In the genomic region with DNA sequence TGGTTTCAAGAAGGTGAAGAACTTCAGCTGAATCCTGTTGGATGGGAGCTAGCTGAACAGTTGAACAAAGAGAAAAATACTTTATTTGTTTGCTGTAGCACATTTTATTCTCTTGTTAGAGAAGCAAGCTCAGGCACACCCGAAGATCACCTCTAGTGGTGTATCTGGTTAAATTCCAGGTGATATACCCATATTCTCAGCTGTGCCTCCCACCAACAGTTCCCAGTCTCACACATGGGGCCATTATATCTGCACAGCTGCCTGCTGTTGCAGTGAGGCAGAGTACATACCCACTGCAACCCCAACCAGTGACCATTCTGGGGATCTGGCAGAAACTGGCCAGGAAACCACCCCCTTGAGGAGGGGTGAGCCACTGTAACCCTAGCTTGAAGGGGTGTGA, we compare ENCODE assay signal across 14 cellular contexts.
"Had no signal": no experiment of that assay in that cellular context is flagged by ENCODE, and none has a peak within 500 bp of the region (broad histone marks: within the 10 kb centered on the region; RNA-seq: fewer than 3 reads in every experiment).

No MANE protein-coding gene starts in this region.

- DNase-seq: activated CD4-positive, alpha-beta T cell treated with anti-CD3 and anti-CD28 coated beads, Interleukin-2, amount 10 ng/mL, durations not matched to agents 24 days and 14 days; activated CD8-positive, alpha-beta memory T cell treated with anti-CD3 and anti-CD28 coated beads for 24 hours; caudate nucleus; cortex of kidney; effector memory CD4-positive, alpha-beta T cell; hippocampal formation; kidney glomerular epithelial cell; midbrain; nucleus accumbens; right cardiac atrium; small intestine; stimulated activated naive CD4-positive, alpha-beta T cell had no signal

- H3K27me3 Mint-ChIP-seq: activated CD4-positive, alpha-beta T cell treated with anti-CD3 and anti-CD28 coated beads, Interleukin-2, amount 10 ng/mL, durations not matched to agents 24 days and 14 days; activated naive CD4-positive, alpha-beta T cell treated with anti-CD3 and anti-CD28 coated beads, Interleukin-2, amount 50 U/mL, for 24 hours had no signal

- FAIRE-seq: small intestine had no signal

- H3K9me3 Mint-ChIP-seq: activated CD4-positive, alpha-beta T cell treated with anti-CD3 and anti-CD28 coated beads, Interleukin-2, amount 10 ng/mL, durations not matched to agents 24 days and 14 days; activated naive CD4-positive, alpha-beta T cell treated with anti-CD3 and anti-CD28 coated beads, Interleukin-2, amount 50 U/mL, for 24 hours; activated T-helper 2 cell treated with anti-CD3 and anti-CD28 coated beads, Interferon-gamma antibody, Interleukin-2, Interleukin-4, amounts not matched to agents 10 μg/mL and 5 μg/mL and 100 μg/mL, durations not matched to agents 14 hours and 24 hours and 36 hours had no signal

- H3K27ac Mint-ChIP-seq: activated CD4-positive, alpha-beta T cell treated with anti-CD3 and anti-CD28 coated beads, Interleukin-2, amount 10 ng/mL, durations not matched to agents 24 days and 14 days; activated naive CD4-positive, alpha-beta T cell treated with anti-CD3 and anti-CD28 coated beads, Interleukin-2, amount 50 U/mL, for 24 hours; activated T-helper 2 cell treated with anti-CD3 and anti-CD28 coated beads, Interferon-gamma antibody, Interleukin-2, Interleukin-4, amounts not matched to agents 10 μg/mL and 5 μg/mL and 100 μg/mL, durations not matched to agents 14 hours and 24 hours and 36 hours had no signal

- H3K4me3 Mint-ChIP-seq: activated CD4-positive, alpha-beta T cell treated with anti-CD3 and anti-CD28 coated beads, Interleukin-2, amount 10 ng/mL, durations not matched to agents 24 days and 14 days; activated naive CD4-positive, alpha-beta T cell treated with anti-CD3 and anti-CD28 coated beads, Interleukin-2, amount 50 U/mL, for 24 hours had no signal
